Comparison of ENCODE assay signal across 8 cellular contexts in genomic region chr19:42313096-42313839, GRCh38. TPM values are rescaled to one million over a fixed set of nuclear protein-coding genes. Genes with fewer than 3 reads are reported as not detected.
DNase-seq lines count a peak whose midpoint lies in the region; ATAC-seq and TF ChIP-seq lines count a peak whose summit lies in the region.

Gene TMEM145 (plus strand): TSS chr19:42313309. CDS start chr19:42313377, 68 bp downstream.

- H3K27me3 ChIP-seq in SJSA1 (replicated peaks) (peaks cover 29% of the 10 kb centered on the region), spleen (replicated peaks in 1 of 7) (peaks cover 0 to 49% (median 27%) of the 10 kb centered on the region in 7 donors)

- no peak for ATAC-seq in HG02885 (IDR thresholded peaks at IDR 0.05; ENCODE audit: poor library complexity, unreplicated experiment)
- ATAC-seq in HG02610 (IDR thresholded peaks at IDR 0.05; ENCODE audit: unreplicated experiment), result no peak

- WGBS in spleen, 5 donors, result 1 to 2% (median 1%) methylated on average over 17 to 67 of the region's 67 CpGs

- peaks cover 9% of the 10 kb centered on the region for H3K4me1 ChIP-seq in SJSA1 (replicated peaks)
- H3K4me1 ChIP-seq in spleen, result peaks cover 17 to 38% (median 27%) of the 10 kb centered on the region in 6 donors

- no peaks in the 10 kb centered on the region for H3K36me3 ChIP-seq in SJSA1
- no peaks in the 10 kb centered on the region for H3K36me3 ChIP-seq in spleen

- peak within 1 kb of the TSS; percentile 51 for H3K4me3 ChIP-seq in Jurkat, Clone E6-1 (ENCODE audit: low read length)
- peak within 1 kb of the TSS; percentile 26 for H3K4me3 ChIP-seq in SJSA1
- peak within 1 kb of the TSS in 6 of 8 donors; percentile 30 to 66 (median 38) for H3K4me3 ChIP-seq in spleen

- TF ChIP-seq POLR2A in spleen (IDR thresholded peaks at IDR 0.05), result no peak

- intact Hi-C loops in spleen (cut with DNase I; ENCODE audit: low total_unique reads), result no loop called here

- H3K9me3 ChIP-seq in SJSA1 (replicated peaks), result 0 out of 2 replicates have a peak, but pooled peaks cover 3% of the 10 kb centered on the region
- no peaks in the 10 kb centered on the region for H3K9me3 ChIP-seq in spleen

- no peak within 1 kb of the TSS for H3K27ac ChIP-seq in SJSA1
- H3K27ac ChIP-seq in spleen, result no peak within 1 kb of the TSS

- peak in 3 of 11 experiments; percentile 11 to 18 (median 17) for TF ChIP-seq CTCF in spleen (IDR thresholded peaks at IDR 0.05 in 8 of 11, conservative IDR thresholded peaks at IDR 0.05 in 3 of 11)

- DNase-seq in EL (peak; percentile 54), SJSA1 (ENCODE audit: low read depth in 1 of 2, low spot score in 2 of 2) (peak in 1 of 2 experiments; percentile 18), islet precursor cell (peak; percentile 78), spleen (no peak)
- DNase-seq in Jurkat, Clone E6-1 (ENCODE audit: low read depth, low spot score), result no peak
- peak; percentile 13 for DNase-seq in central memory CD4-positive, alpha-beta T cell

RNA-seq across cellular contexts. Expression of gene TMEM145, which starts in this region (rescaled TPM):
- 2.8 TPM for polyA plus RNA-seq in Jurkat, Clone E6-1 (2012; ENCODE audit: insufficient read depth, insufficient read length)
- total RNA-seq in SJSA1 (2014; rRNA removed; shearing (Covaris generic)), result not detected in 2 replicates
- 1 to 10 TPM in 2 of 7 donors, under 1 TPM in 4, not detected in 1; 0.28 to 2.3 (median 0.79) TPM for total RNA-seq in spleen
- polyA plus RNA-seq in spleen, result under 1 TPM; 0.13 to 0.43 (median 0.21) TPM

Comparison
In these comparisons a context has a peak if more than half of its experiments do, and no peak if none do; other contexts are left out.
1. DNase-seq: peak in EL (single experiment), central memory CD4-positive, alpha-beta T cell (single experiment) and islet precursor cell (single experiment); none in Jurkat, Clone E6-1 (single experiment) and spleen (single experiment).
2. Peak in every context shown above with its lines, with median percentiles within 50 percentile points of each other: H3K4me3 ChIP-seq.